Comparison of ENCODE assay signal across 18 cellular contexts in genomic region chr22:24685804-24686203, GRCh38.
DNase-seq lines count a peak whose midpoint lies in the region; ATAC-seq, FAIRE-seq and TF ChIP-seq lines count a peak whose summit lies in the region.
"Had no signal": no experiment of that assay in that cellular context is flagged by ENCODE, and none has a peak within 500 bp of the region (broad histone marks: within the 10 kb centered on the region; RNA-seq: fewer than 3 reads in every experiment).

No MANE protein-coding gene starts in this region.

- TF ChIP-seq EP300 in HepG2 (IDR thresholded peaks at IDR 0.05; ENCODE audit: low read depth in 2 of 2, low read length in 2 of 2) (no peak), HepG2 (CRISPR knock-in tag; IDR thresholded peaks at IDR 0.05; ENCODE audit: borderline replicate concordance) (no peak)

- H4K20me1 ChIP-seq in HepG2 (ENCODE audit: insufficient read depth, low read length): no peaks in the 10 kb centered on the region
- H4K20me1 ChIP-seq in neural progenitor cell (ENCODE audit: low read depth): no peaks in the 10 kb centered on the region

- no peak overlapping the region for H2AFZ ChIP-seq in HepG2 (ENCODE audit: low read length)
- no peak overlapping the region for H2AFZ ChIP-seq in neural progenitor cell (replicated peaks)

- 23% methylated on average over 14 of the region's 35 CpGs for WGBS in right lobe of liver (ENCODE audit: insufficient coverage, low coverage, low lambda C conversion rate, missing lambda C conversion rate)
- WGBS in HepG2 (ENCODE audit: low lambda C conversion rate): 39% methylated on average over 26 of the region's 35 CpGs

- peaks cover 2% of the 10 kb centered on the region for H3K27me3 Mint-ChIP-seq in neural progenitor cell (ENCODE audit: insufficient read depth, low read depth)
- H3K27me3 Mint-ChIP-seq in activated naive CD4-positive, alpha-beta T cell treated with anti-CD3 and anti-CD28 coated beads for 36 hours (ENCODE audit: low read depth): peaks cover 33% of the 10 kb centered on the region

- peak; percentile 52 to 70 (median 59) for ATAC-seq in right lobe of liver
- no peak for ATAC-seq in HepG2
- ATAC-seq in GM21381 (IDR thresholded peaks at IDR 0.05; ENCODE audit: unreplicated experiment): no peak
- ATAC-seq: foreskin keratinocyte had no signal

- no peak for TF ChIP-seq CTCF in right lobe of liver (IDR thresholded peaks at IDR 0.05)
- TF ChIP-seq CTCF in HepG2 (CRISPR knock-in tag; IDR thresholded peaks at IDR 0.05): no peak
- no peak for TF ChIP-seq CTCF in neural progenitor cell (IDR thresholded peaks at IDR 0.05)
- no peak for TF ChIP-seq CTCF in vagina (IDR thresholded peaks at IDR 0.05)

- H3K79me2 ChIP-seq in HepG2 (ENCODE audit: insufficient read depth, low read length) (no peaks in the 10 kb centered on the region), neural progenitor cell (ENCODE audit: low read depth) (no peaks in the 10 kb centered on the region)

- H3K4me3 Mint-ChIP-seq in neural progenitor cell: no peak overlapping the region
- no peak overlapping the region for H3K4me3 Mint-ChIP-seq in activated naive CD4-positive, alpha-beta T cell treated with anti-CD3 and anti-CD28 coated beads for 36 hours
- H3K4me3 Mint-ChIP-seq: dendritic cell treated with granulocyte-macrophage colony-stimulating factor and Interleukin-4, amounts not matched to agents 40 ng/mL and 50 ng/mL, for 4 days; nephron progenitor cell had no signal

- H3K27ac ChIP-seq in right lobe of liver: no peak overlapping the region
- no peak overlapping the region for H3K27ac ChIP-seq in HepG2 (ENCODE audit: extremely low read length, insufficient read depth, low read length)
- H3K27ac ChIP-seq in neural progenitor cell: no peak overlapping the region
- H3K27ac ChIP-seq in vagina: no peak overlapping the region
- H3K27ac ChIP-seq: foreskin keratinocyte had no signal

- no peak overlapping the region for H3K9ac ChIP-seq in HepG2 (ENCODE audit: insufficient read depth, low read depth, low read length)
- no peak overlapping the region for H3K9ac ChIP-seq in neural progenitor cell

- BruUV-seq in HepG2 (replicated peaks; lab: Mats Ljungman, UMichigan): no TSS peak

- no peaks in the 10 kb centered on the region for H3K9me3 Mint-ChIP-seq in neural progenitor cell
- H3K9me3 Mint-ChIP-seq in activated naive CD4-positive, alpha-beta T cell treated with anti-CD3 and anti-CD28 coated beads for 36 hours: no peaks in the 10 kb centered on the region
- H3K9me3 Mint-ChIP-seq: dendritic cell treated with granulocyte-macrophage colony-stimulating factor and Interleukin-4, amounts not matched to agents 40 ng/mL and 50 ng/mL, for 4 days; nephron progenitor cell had no signal

- in situ Hi-C loops in HepG2 (cut with HindIII; ENCODE audit: extremely low pct_ligation_motif_present, low pct_unique_long_range_greater_than_20kb): no loop called here

- H3K4me2 ChIP-seq in HepG2 (ENCODE audit: low read depth, low read length) (no peak overlapping the region), neural progenitor cell (no peak overlapping the region)

- no peak for FAIRE-seq in HepG2 (lab: Jason Lieb, UNC)
- FAIRE-seq: HTR-8/SVneo had no signal

- intact Hi-C loops in right lobe of liver (cut with DNase I): no loop called here
- intact Hi-C loops in HepG2 (cut with micrococcal nuclease; ENCODE audit: unreplicated experiment): no loop called here
- intact Hi-C loops in vagina (cut with DNase I): no loop called here
- intact Hi-C loops in activated naive CD4-positive, alpha-beta T cell treated with anti-CD3 and anti-CD28 coated beads for 36 hours (cut with micrococcal nuclease): no loop called here

- no peaks in the 10 kb centered on the region for H3K36me3 Mint-ChIP-seq in neural progenitor cell
- no peaks in the 10 kb centered on the region for H3K36me3 Mint-ChIP-seq in activated naive CD4-positive, alpha-beta T cell treated with anti-CD3 and anti-CD28 coated beads for 36 hours (ENCODE audit: low read depth)

- H3K4me3 ChIP-seq in right lobe of liver (peak overlapping the region in 1 of 3 donors; percentile 12), HepG2 (replicated peaks in 1 of 3; ENCODE audit: insufficient read depth in 1 of 3, low read depth in 2 of 3, low read length in 3 of 3) (no peak overlapping the region), neural progenitor cell (no peak overlapping the region), vagina (peak overlapping the region; percentile 12 to 36)

- CTCF ChIA-PET in HepG2 (lab: Yijun Ruan, JAX; ENCODE audit: low intra/inter-chr PET ratio, low total read pairs): no interaction called here
- CTCF ChIA-PET in activated naive CD4-positive, alpha-beta T cell treated with anti-CD3 and anti-CD28 coated beads for 36 hours (lab: Charles Lee): no interaction called here

- H3K9me3 ChIP-seq in right lobe of liver (no peaks in the 10 kb centered on the region), HepG2 (ENCODE audit: low read length) (no peaks in the 10 kb centered on the region), neural progenitor cell (ENCODE audit: low read depth) (no peaks in the 10 kb centered on the region), vagina (no peaks in the 10 kb centered on the region)

- peaks cover 18% of the 10 kb centered on the region for H3K4me1 Mint-ChIP-seq in neural progenitor cell
- peaks cover 1% of the 10 kb centered on the region for H3K4me1 Mint-ChIP-seq in activated naive CD4-positive, alpha-beta T cell treated with anti-CD3 and anti-CD28 coated beads for 36 hours (ENCODE audit: low read depth)

- TF ChIP-seq RAD21 in HepG2 (CRISPR knock-in tag; IDR thresholded peaks at IDR 0.05): no peak

- H3K27me3 ChIP-seq in right lobe of liver (no peaks in the 10 kb centered on the region), HepG2 (ENCODE audit: control insufficient read depth in 1 of 2, insufficient read depth in 2 of 2, low read length in 2 of 2) (peaks cover 0 to 22% of the 10 kb centered on the region in 2 experiments; a peak in 2 of 5 replicates), neural progenitor cell (peaks cover 16% of the 10 kb centered on the region), vagina (no peaks in the 10 kb centered on the region)

- H3K36me3 ChIP-seq in right lobe of liver (no peaks in the 10 kb centered on the region), HepG2 (replicated peaks in 1 of 2; ENCODE audit: control insufficient read depth in 1 of 2, insufficient read depth in 2 of 2, low read length in 2 of 2) (no peaks in the 10 kb centered on the region), neural progenitor cell (no peaks in the 10 kb centered on the region), vagina (no peaks in the 10 kb centered on the region)

- DNase-seq in right lobe of liver (no peak), HepG2 (ENCODE audit: low spot score) (no peak), globus pallidus (ENCODE audit: low spot score) (peak; percentile 22), neural progenitor cell (ENCODE audit: low spot score) (peak; percentile 45), vagina (ENCODE audit: extremely low spot score in 2 of 2) (no peak), NK-92 (lab: John Stamatoyannopoulos, UW; ENCODE audit: unreplicated experiment) (no peak)
- DNase-seq in activated naive CD4-positive, alpha-beta T cell treated with anti-CD3 and anti-CD28 coated beads for 36 hours: no peak
- DNase-seq: activated CD4-positive, CD25-positive, alpha-beta regulatory T cell; activated CD8-positive, alpha-beta memory T cell treated with anti-CD3 and anti-CD28 coated beads, Interleukin-2, amount 50 U/mL, for 4 hours; COR-L47; foreskin keratinocyte; islet precursor cell; NCI-H1048; NCI-H345; nephron progenitor cell had no signal

- POLR2A ChIA-PET in HepG2 (lab: Yijun Ruan, JAX): no interaction called here

- no peak overlapping the region for H3K27ac Mint-ChIP-seq in neural progenitor cell
- H3K27ac Mint-ChIP-seq in activated naive CD4-positive, alpha-beta T cell treated with anti-CD3 and anti-CD28 coated beads for 36 hours: no peak overlapping the region
- H3K27ac Mint-ChIP-seq: dendritic cell treated with granulocyte-macrophage colony-stimulating factor and Interleukin-4, amounts not matched to agents 40 ng/mL and 50 ng/mL, for 4 days; nephron progenitor cell had no signal

- TF ChIP-seq POLR2A in right lobe of liver (IDR thresholded peaks at IDR 0.05): no peak
- TF ChIP-seq POLR2A in HepG2 (IDR thresholded peaks at IDR 0.05; ENCODE audit: insufficient read depth in 1 of 2, low read depth in 2 of 2, low read length in 2 of 2): no peak
- no peak for TF ChIP-seq POLR2A in vagina (IDR thresholded peaks at IDR 0.05)

- H3F3A ChIP-seq in neural progenitor cell (ENCODE audit: low read depth): peaks cover 13% of the 10 kb centered on the region

- H3K4me1 ChIP-seq in right lobe of liver (no peaks in the 10 kb centered on the region), HepG2 (ENCODE audit: insufficient read depth, low read length) (no peaks in the 10 kb centered on the region), neural progenitor cell (peaks cover 24% of the 10 kb centered on the region), vagina (peaks cover 7% of the 10 kb centered on the region)
- H3K4me1 ChIP-seq: foreskin keratinocyte had no signal

TF ChIP-seq in HepG2, 621 proteins besides CTCF, POLR2A, EP300 and RAD21 (continues in another document):
- TF ChIP-seq ZNF720 (CRISPR knock-in tag; IDR thresholded peaks at IDR 0.05): no peak
- no peak for TF ChIP-seq ZNF577 (CRISPR knock-in tag; IDR thresholded peaks at IDR 0.05; ENCODE audit: borderline replicate concordance, low read depth)
- TF ChIP-seq KDM5A (IDR thresholded peaks at IDR 0.05; ENCODE audit: borderline replicate concordance, low read length): no peak
- TF ChIP-seq ZNF501 (CRISPR knock-in tag; IDR thresholded peaks at IDR 0.05): no peak
- TF ChIP-seq GRHL1 (CRISPR knock-in tag; conservative IDR thresholded peaks at IDR 0.05): no peak
- no peak for TF ChIP-seq JARID2 (CRISPR knock-in tag; IDR thresholded peaks at IDR 0.05; ENCODE audit: insufficient replicate concordance)
- TF ChIP-seq NFKB2 (CRISPR knock-in tag; IDR thresholded peaks at IDR 0.05; ENCODE audit: borderline replicate concordance): no peak
- TF ChIP-seq SPEN (CRISPR knock-in tag; IDR thresholded peaks at IDR 0.05; ENCODE audit: low read depth): no peak

Comparison
In these comparisons a context has a peak if more than half of its experiments do, and no peak if none do; other contexts are left out.
1. ATAC-seq: peak in right lobe of liver (4 of 4); none in HepG2 (single experiment) and GM21381 (single experiment).
2. DNase-seq: peak in globus pallidus (single experiment) and neural progenitor cell (single experiment); none in right lobe of liver (0 of 3), HepG2 (single experiment), vagina (0 of 2), activated naive CD4-positive, alpha-beta T cell treated with anti-CD3 and anti-CD28 coated beads for 36 hours (single experiment) and NK-92 (single experiment).
3. H3K4me3 ChIP-seq: peak in vagina (2 of 2); none in HepG2 (0 of 3) and neural progenitor cell (single experiment).